ENCODE assay signal across 23 cellular contexts in the genomic region with DNA sequence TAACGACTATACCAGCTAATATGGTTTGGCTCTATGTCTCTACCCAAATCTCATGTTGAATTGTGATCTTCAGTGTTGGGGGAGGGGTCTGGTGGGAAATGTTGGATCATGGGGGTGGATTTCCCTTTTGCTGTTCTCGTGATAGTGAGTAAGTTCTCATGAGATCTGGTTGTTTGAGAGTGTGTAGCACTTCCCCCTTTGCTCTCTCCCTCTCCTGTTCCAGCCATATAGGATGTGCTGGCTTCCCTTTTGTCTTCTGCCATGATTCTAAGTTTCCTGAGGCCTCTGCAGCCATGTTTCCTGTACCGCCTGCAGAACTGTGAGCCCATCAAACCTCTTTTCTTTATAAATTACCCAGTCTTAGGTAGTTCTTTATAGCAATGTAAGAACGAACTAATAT.
"Had no signal": no experiment of that assay in that cellular context is flagged by ENCODE, and none has a peak within 500 bp of the region (broad histone marks: within the 10 kb centered on the region; RNA-seq: fewer than 3 reads in every experiment).

No MANE protein-coding gene starts in this region.

- H3K27me3 ChIP-seq: gastroesophageal sphincter, hepatocyte, right lobe of liver, suprapubic skin, tibial artery had no signal

- H3K4me3 Mint-ChIP-seq: activated CD4-positive, alpha-beta memory T cell treated with anti-CD3 and anti-CD28 coated beads, Interleukin-2, amount 10 ng/mL, durations not matched to agents 7 days and 5 days; activated CD4-positive, alpha-beta T cell treated with anti-CD3 and anti-CD28 coated beads, Interleukin-2, amount 10 ng/mL, durations not matched to agents 24 days and 14 days; activated naive CD4-positive, alpha-beta T cell treated with anti-CD3 and anti-CD28 coated beads, Interleukin-2, amount 10 ng/mL, durations not matched to agents 7 days and 5 days; activated naive CD8-positive, alpha-beta T cell treated with anti-CD3 and anti-CD28 coated beads, Interleukin-2, amount 10 ng/mL, durations not matched to agents 7 days and 5 days; activated T-cell treated with anti-CD3 and anti-CD28 coated beads, Interleukin-2, amount 50 U/mL, for 24 hours; effector memory CD8-positive, alpha-beta T cell; nephron; T-helper 17 cell had no signal

- DNase-seq: activated CD4-positive, alpha-beta memory T cell treated with anti-CD3 and anti-CD28 coated beads, Interleukin-2, amount 10 ng/mL, durations not matched to agents 7 days and 5 days; activated CD4-positive, alpha-beta T cell treated with anti-CD3 and anti-CD28 coated beads, Interleukin-2, amount 10 ng/mL, durations not matched to agents 24 days and 14 days; activated CD4-positive, CD25-positive, alpha-beta regulatory T cell treated with anti-CD3 and anti-CD28 coated beads, Interleukin-2, amount 50 U/mL, for 72 hours; activated CD8-positive, alpha-beta memory T cell treated with anti-CD3 and anti-CD28 coated beads, Interleukin-2, amount 50 U/mL, for 48 hours; activated gamma-delta T cell; activated naive CD4-positive, alpha-beta T cell treated with anti-CD3 and anti-CD28 coated beads, Interleukin-2, amount 10 ng/mL, durations not matched to agents 7 days and 5 days; activated naive CD8-positive, alpha-beta T cell treated with anti-CD3 and anti-CD28 coated beads, Interleukin-2, amount 10 ng/mL, durations not matched to agents 7 days and 5 days; activated T-cell treated with anti-CD3 and anti-CD28 coated beads, Interleukin-2, amount 50 U/mL, for 24 hours; cortex of kidney; effector memory CD8-positive, alpha-beta T cell; left cardiac atrium; left ventricle myocardium superior; mammary epithelial cell; right lobe of liver; stimulated activated CD4-positive, alpha-beta T cell treated with anti-CD3 and anti-CD28 coated beads, Interleukin-2, amount 100 ng/mL, for 48 hours; T-helper 17 cell; T1000; tibial artery had no signal

- H3K4me1 ChIP-seq: gastroesophageal sphincter, suprapubic skin, tibial artery had no signal

- ATAC-seq: effector memory CD8-positive, alpha-beta T cell; gastroesophageal sphincter; left cardiac atrium; left ventricle myocardium superior; right lobe of liver; T-helper 17 cell had no signal

- H3K79me2 ChIP-seq: hepatocyte had no signal

- H3K4me3 ChIP-seq: gastroesophageal sphincter, hepatocyte, right lobe of liver, suprapubic skin, tibial artery had no signal

- H3K9me3 Mint-ChIP-seq: activated T-cell treated with anti-CD3 and anti-CD28 coated beads, Interleukin-2, amount 50 U/mL, for 24 hours; effector memory CD8-positive, alpha-beta T cell had no signal

- H3K27ac ChIP-seq: gastroesophageal sphincter, hepatocyte, right lobe of liver, suprapubic skin, tibial artery had no signal

- H2AFZ ChIP-seq: hepatocyte had no signal

- H3K27ac Mint-ChIP-seq: activated CD4-positive, alpha-beta memory T cell treated with anti-CD3 and anti-CD28 coated beads, Interleukin-2, amount 10 ng/mL, durations not matched to agents 7 days and 5 days; activated CD4-positive, alpha-beta T cell treated with anti-CD3 and anti-CD28 coated beads, Interleukin-2, amount 10 ng/mL, durations not matched to agents 24 days and 14 days; activated naive CD4-positive, alpha-beta T cell treated with anti-CD3 and anti-CD28 coated beads, Interleukin-2, amount 10 ng/mL, durations not matched to agents 7 days and 5 days; activated naive CD8-positive, alpha-beta T cell treated with anti-CD3 and anti-CD28 coated beads, Interleukin-2, amount 10 ng/mL, durations not matched to agents 7 days and 5 days; activated T-cell treated with anti-CD3 and anti-CD28 coated beads, Interleukin-2, amount 50 U/mL, for 24 hours; nephron; progenitor cell of endocrine pancreas had no signal

- H3K36me3 ChIP-seq: gastroesophageal sphincter, right lobe of liver, suprapubic skin, tibial artery had no signal

- H3K27me3 Mint-ChIP-seq: activated CD4-positive, alpha-beta memory T cell treated with anti-CD3 and anti-CD28 coated beads, Interleukin-2, amount 10 ng/mL, durations not matched to agents 7 days and 5 days; activated CD4-positive, alpha-beta T cell treated with anti-CD3 and anti-CD28 coated beads, Interleukin-2, amount 10 ng/mL, durations not matched to agents 24 days and 14 days; activated naive CD4-positive, alpha-beta T cell treated with anti-CD3 and anti-CD28 coated beads, Interleukin-2, amount 10 ng/mL, durations not matched to agents 7 days and 5 days; activated naive CD8-positive, alpha-beta T cell treated with anti-CD3 and anti-CD28 coated beads, Interleukin-2, amount 10 ng/mL, durations not matched to agents 7 days and 5 days; activated T-cell treated with anti-CD3 and anti-CD28 coated beads, Interleukin-2, amount 50 U/mL, for 24 hours; effector memory CD8-positive, alpha-beta T cell; progenitor cell of endocrine pancreas; T-helper 17 cell had no signal

- H3K4me2 ChIP-seq: hepatocyte had no signal

- H3K9me3 ChIP-seq: gastroesophageal sphincter, right lobe of liver, suprapubic skin, tibial artery had no signal

- H3K4me1 Mint-ChIP-seq: nephron had no signal
